Comparison of ENCODE assay signal across 8 cellular contexts in the genomic region with DNA sequence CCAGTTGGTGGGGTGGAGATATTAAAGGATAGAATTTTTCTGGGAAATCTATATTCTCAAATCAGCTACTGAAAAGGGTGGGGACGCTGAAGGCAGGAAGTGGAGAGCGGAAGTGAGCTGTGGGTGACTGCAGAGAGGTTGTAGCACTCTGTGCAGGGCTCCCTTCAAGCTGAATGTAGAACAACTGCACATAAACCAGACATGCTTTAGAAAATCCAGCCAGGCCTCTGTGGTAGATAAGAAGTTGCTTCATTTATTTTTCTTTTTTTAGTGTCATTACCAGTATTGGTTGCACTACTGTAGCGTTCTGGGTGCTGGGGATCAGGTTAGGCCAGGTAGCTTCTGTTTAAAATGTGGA.
DNase-seq lines count a peak whose midpoint lies in the region; ATAC-seq, FAIRE-seq and TF ChIP-seq lines count a peak whose summit lies in the region.

No MANE protein-coding gene starts in this region.

- H4K20me1 ChIP-seq in neural cell (ENCODE audit: insufficient read depth), result no peaks in the 10 kb centered on the region

- H3K36me3 Mint-ChIP-seq in activated naive CD4-positive, alpha-beta T cell treated with anti-CD3 and anti-CD28 coated beads, Interleukin-2, amount 50 U/mL, for 24 hours, result no peaks in the 10 kb centered on the region

- H3K27ac Mint-ChIP-seq in activated naive CD4-positive, alpha-beta T cell treated with anti-CD3 and anti-CD28 coated beads, Interleukin-2, amount 50 U/mL, for 24 hours, result peak overlapping the region; percentile 100

- no peak for TF ChIP-seq EP300 in neural cell (conservative IDR thresholded peaks at IDR 0.05; ENCODE audit: poor library complexity, severe bottlenecking)

- H3K9me3 Mint-ChIP-seq in activated naive CD4-positive, alpha-beta T cell treated with anti-CD3 and anti-CD28 coated beads, Interleukin-2, amount 50 U/mL, for 24 hours, result no peaks in the 10 kb centered on the region

- H3K36me3 ChIP-seq in neural cell (ENCODE audit: insufficient read depth, low read length), result no peaks in the 10 kb centered on the region

- peak; percentile 95 for FAIRE-seq in GM18507 (lab: Jason Lieb, UNC)

- no peaks in the 10 kb centered on the region for H3K27me3 ChIP-seq in neural cell (ENCODE audit: insufficient read depth, low read depth, low read length)

- peaks cover 98% of the 10 kb centered on the region for H3K4me1 Mint-ChIP-seq in activated naive CD4-positive, alpha-beta T cell treated with anti-CD3 and anti-CD28 coated beads, Interleukin-2, amount 50 U/mL, for 24 hours

- peak overlapping the region; percentile 40 for H3K4me3 ChIP-seq in neural cell (ENCODE audit: low read length)

- no peak for DNase-seq in GM18507 (ENCODE audit: extremely low spot score, insufficient read length, low read depth)
- peak; percentile 63 for DNase-seq in NOMO-1 treated with dmso at 0.1 percent for 144 hours (lab: John Stamatoyannopoulos, UW; ENCODE audit: unreplicated experiment)
- DNase-seq in superior temporal gyrus (ENCODE audit: extremely low spot score), result no peak
- no peak for DNase-seq in islet precursor cell
- no peak for DNase-seq in NCI-H2227 treated with DMSO at 0.1 percent for 48 hours (lab: John Stamatoyannopoulos, UW)

- H3K27me3 Mint-ChIP-seq in activated naive CD4-positive, alpha-beta T cell treated with anti-CD3 and anti-CD28 coated beads, Interleukin-2, amount 50 U/mL, for 24 hours, result no peaks in the 10 kb centered on the region

- H3K9ac ChIP-seq in neural cell (ENCODE audit: low read length), result peak overlapping the region; percentile 46

- H3K9me3 ChIP-seq in neural cell (ENCODE audit: low read length), result no peaks in the 10 kb centered on the region

- no peaks in the 10 kb centered on the region for H3K9me2 ChIP-seq in neural cell (ENCODE audit: insufficient read depth, low read length)

- no peak overlapping the region for H2AFZ ChIP-seq in neural cell (ENCODE audit: low read depth, low read length)

- no peaks in the 10 kb centered on the region for H3F3A ChIP-seq in neural cell (ENCODE audit: insufficient read depth, low read length, poor library complexity, severe bottlenecking)

- peak overlapping the region; percentile 43 for H3K4me2 ChIP-seq in neural cell (ENCODE audit: low read length)

- peaks cover 5% of the 10 kb centered on the region for H3K79me2 ChIP-seq in neural cell (replicated peaks; ENCODE audit: insufficient read depth, low read length)

- ATAC-seq in HG02678 (IDR thresholded peaks at IDR 0.05; ENCODE audit: unreplicated experiment), result peak; percentile 79

- TF ChIP-seq CTCF in neural cell (IDR thresholded peaks at IDR 0.05; ENCODE audit: poor library complexity, severe bottlenecking), result no peak

- peak overlapping the region; percentile 66 for H3K27ac ChIP-seq in neural cell (ENCODE audit: low read length)

- no peak for TF ChIP-seq RAD21 in neural cell (conservative IDR thresholded peaks at IDR 0.05)

- H3K4me3 Mint-ChIP-seq in activated naive CD4-positive, alpha-beta T cell treated with anti-CD3 and anti-CD28 coated beads, Interleukin-2, amount 50 U/mL, for 24 hours, result peak overlapping the region; percentile 87

TF ChIP-seq in neural cell, 6 proteins besides CTCF, POLR2A, EP300 and RAD21:
- TF ChIP-seq EZH2 (IDR thresholded peaks at IDR 0.05; ENCODE audit: borderline replicate concordance, insufficient read depth, low read length, poor library complexity, severe bottlenecking), result no peak
- no peak for TF ChIP-seq POLR2AphosphoS5 (IDR thresholded peaks at IDR 0.05)
- TF ChIP-seq, protein P1, sequence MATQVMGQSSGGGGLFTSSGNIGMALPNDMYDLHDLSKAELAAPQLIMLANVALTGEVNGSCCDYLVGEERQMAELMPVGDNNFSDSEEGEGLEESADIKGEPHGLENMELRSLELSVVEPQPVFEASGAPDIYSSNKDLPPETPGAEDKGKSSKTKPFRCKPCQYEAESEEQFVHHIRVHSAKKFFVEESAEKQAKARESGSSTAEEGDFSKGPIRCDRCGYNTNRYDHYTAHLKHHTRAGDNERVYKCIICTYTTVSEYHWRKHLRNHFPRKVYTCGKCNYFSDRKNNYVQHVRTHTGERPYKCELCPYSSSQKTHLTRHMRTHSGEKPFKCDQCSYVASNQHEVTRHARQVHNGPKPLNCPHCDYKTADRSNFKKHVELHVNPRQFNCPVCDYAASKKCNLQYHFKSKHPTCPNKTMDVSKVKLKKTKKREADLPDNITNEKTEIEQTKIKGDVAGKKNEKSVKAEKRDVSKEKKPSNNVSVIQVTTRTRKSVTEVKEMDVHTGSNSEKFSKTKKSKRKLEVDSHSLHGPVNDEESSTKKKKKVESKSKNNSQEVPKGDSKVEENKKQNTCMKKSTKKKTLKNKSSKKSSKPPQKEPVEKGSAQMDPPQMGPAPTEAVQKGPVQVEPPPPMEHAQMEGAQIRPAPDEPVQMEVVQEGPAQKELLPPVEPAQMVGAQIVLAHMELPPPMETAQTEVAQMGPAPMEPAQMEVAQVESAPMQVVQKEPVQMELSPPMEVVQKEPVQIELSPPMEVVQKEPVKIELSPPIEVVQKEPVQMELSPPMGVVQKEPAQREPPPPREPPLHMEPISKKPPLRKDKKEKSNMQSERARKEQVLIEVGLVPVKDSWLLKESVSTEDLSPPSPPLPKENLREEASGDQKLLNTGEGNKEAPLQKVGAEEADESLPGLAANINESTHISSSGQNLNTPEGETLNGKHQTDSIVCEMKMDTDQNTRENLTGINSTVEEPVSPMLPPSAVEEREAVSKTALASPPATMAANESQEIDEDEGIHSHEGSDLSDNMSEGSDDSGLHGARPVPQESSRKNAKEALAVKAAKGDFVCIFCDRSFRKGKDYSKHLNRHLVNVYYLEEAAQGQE (IDR thresholded peaks at IDR 0.05; ENCODE audit: borderline replicate concordance), result no peak
- TF ChIP-seq TAF1 (IDR thresholded peaks at IDR 0.05; ENCODE audit: low read depth), result no peak
- no peak for TF ChIP-seq SMC3 (conservative IDR thresholded peaks at IDR 0.05; ENCODE audit: poor library complexity)
- TF ChIP-seq MXI1 (conservative IDR thresholded peaks at IDR 0.05; ENCODE audit: poor library complexity, severe bottlenecking), result no peak
